Comparison of ENCODE assay signal across 18 cellular contexts in the genomic region with DNA sequence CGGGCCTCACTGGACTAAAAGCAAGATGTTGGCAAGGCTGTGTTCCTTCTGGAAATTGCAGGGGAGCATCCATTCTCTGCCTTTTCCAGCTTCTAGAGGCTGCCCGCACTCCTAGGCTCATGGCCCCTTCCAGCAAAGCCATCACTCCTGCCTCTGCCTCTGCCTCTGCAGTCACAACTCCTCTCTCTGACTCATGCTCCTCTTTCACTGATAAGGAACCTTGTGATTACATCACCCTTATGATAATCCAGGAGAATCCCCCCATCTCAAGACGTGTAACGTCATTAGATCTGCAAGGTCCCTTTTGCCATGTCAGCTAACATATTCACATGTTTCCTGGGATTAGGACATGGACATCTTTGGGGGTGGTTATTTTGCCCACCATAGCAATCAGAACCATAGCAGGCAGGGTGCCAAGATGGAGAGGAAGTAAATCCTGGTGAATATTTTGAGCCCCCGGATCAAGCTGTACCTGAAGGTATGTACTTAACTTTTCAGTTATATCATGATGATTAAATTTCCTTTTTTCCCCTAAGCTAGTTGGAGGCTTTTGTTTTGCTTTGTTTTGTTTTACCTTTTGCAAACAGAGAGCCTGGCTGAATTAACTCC.
DNase-seq lines count a peak whose midpoint lies in the region; ATAC-seq and TF ChIP-seq lines count a peak whose summit lies in the region.
"Had no signal": no experiment of that assay in that cellular context is flagged by ENCODE, and none has a peak within 500 bp of the region (broad histone marks: within the 10 kb centered on the region; RNA-seq: fewer than 3 reads in every experiment).

No MANE protein-coding gene starts in this region.

- H3K9me2 ChIP-seq in hepatocyte (replicated peaks; ENCODE audit: insufficient read depth), result no peaks in the 10 kb centered on the region

- H3K4me3 ChIP-seq in SJCRH30 (no peak overlapping the region), hepatocyte (no peak overlapping the region), stomach (no peak overlapping the region)
- H3K4me3 ChIP-seq: heart right ventricle had no signal

- intact Hi-C loops in stomach (cut with DNase I; ENCODE audit: low total_unique reads), result no loop called here

- DNase-seq in HFFc6, result no peak
- no peak for DNase-seq in SJCRH30
- DNase-seq in hepatocyte (ENCODE audit: low spot score), result no peak
- no peak for DNase-seq in stomach
- DNase-seq in osteocyte (ENCODE audit: extremely low spot score, unreplicated experiment), result no peak
- no peak for DNase-seq in T-helper 1 cell
- no peak for DNase-seq in HuH-7 (ENCODE audit: low spot score)
- DNase-seq: activated CD4-positive, alpha-beta T cell treated with anti-CD3 and anti-CD28 coated beads, Interleukin-2, amount 50 U/mL, for 1 hour; cerebellar nuclear complex; DMS153; heart right ventricle; NCI-H2107; stimulated activated naive B cell treated with anti-CD40 and anti-IgM and Interleukin-4, amounts not matched to agents 10 μg/mL and 1 μg/mL and 100 μg/mL, for 72 hours; T1000 had no signal

- H3K4me2 ChIP-seq in hepatocyte, result no peak overlapping the region

- ATAC-seq in HG03045 (IDR thresholded peaks at IDR 0.05; ENCODE audit: unreplicated experiment), result no peak

- no peak for TF ChIP-seq POLR2A in stomach (IDR thresholded peaks at IDR 0.05)

- H3K9me3 ChIP-seq in SJCRH30 (replicated peaks) (no peaks in the 10 kb centered on the region), hepatocyte (ENCODE audit: low read depth) (no peaks in the 10 kb centered on the region), stomach (peaks cover 0 to 5% (median 0%) of the 10 kb centered on the region in 4 donors)

- H3K27me3 Mint-ChIP-seq in HFFc6 (ENCODE audit: insufficient read depth) (peaks cover 5% of the 10 kb centered on the region; the same call in 1 of the 2 replicates), osteocyte (ENCODE audit: unreplicated experiment) (no peaks in the 10 kb centered on the region)

- H3K4me3 Mint-ChIP-seq in HFFc6 (peak overlapping the region; percentile 34; the same call in 1 of the 2 replicates), osteocyte (ENCODE audit: unreplicated experiment) (no peak overlapping the region)
- H3K4me3 Mint-ChIP-seq: activated naive CD8-positive, alpha-beta T cell treated with anti-CD3 and anti-CD28 coated beads, Interleukin-2, amount 50 U/mL, for 24 hours; activated T-cell treated with anti-CD3 and anti-CD28 coated beads, Interleukin-2, amount 50 U/mL, for 4 hours; B cell; stimulated activated naive B cell treated with anti-CD40 and anti-IgM and Interleukin-4, amounts not matched to agents 10 μg/mL and 1 μg/mL and 100 μg/mL, for 72 hours had no signal

- H3K27ac ChIP-seq in SJCRH30 (peak overlapping the region; percentile 51), hepatocyte (peak overlapping the region; percentile 0), stomach (peak overlapping the region in 4 of 5 donors; percentile 89 to 91 (median 90))

- no peaks in the 10 kb centered on the region for H3K79me2 ChIP-seq in hepatocyte

- WGBS in hepatocyte (ENCODE audit: low lambda C conversion rate, missing lambda C conversion rate), result 82% methylated on average over 5 of the region's 5 CpGs
- 75 to 87% (median 79%) methylated on average over 5 of the region's 5 CpGs for WGBS in stomach, 5 donors

- no peaks in the 10 kb centered on the region for H4K20me1 ChIP-seq in hepatocyte (ENCODE audit: insufficient read depth, poor library complexity, severe bottlenecking)

- H2AFZ ChIP-seq in hepatocyte, result no peak overlapping the region

- TF ChIP-seq CTCF in HFFc6 (IDR thresholded peaks at IDR 0.05), result no peak
- TF ChIP-seq CTCF in hepatocyte (IDR thresholded peaks at IDR 0.05; ENCODE audit: poor library complexity), result no peak
- no peak for TF ChIP-seq CTCF in stomach (IDR thresholded peaks at IDR 0.05)
- TF ChIP-seq CTCF in osteocyte (IDR thresholded peaks at IDR 0.05), result no peak

- peaks cover 41% of the 10 kb centered on the region for H3K4me1 ChIP-seq in SJCRH30
- H3K4me1 ChIP-seq in hepatocyte (ENCODE audit: insufficient read depth), result peaks cover 16% of the 10 kb centered on the region
- peaks cover 44 to 84% (median 70%) of the 10 kb centered on the region in 4 donors for H3K4me1 ChIP-seq in stomach

- H3K36me3 ChIP-seq in SJCRH30 (no peaks in the 10 kb centered on the region), hepatocyte (replicated peaks; ENCODE audit: insufficient read depth, low read depth) (no peaks in the 10 kb centered on the region), stomach (no peaks in the 10 kb centered on the region)
- H3K36me3 ChIP-seq: heart right ventricle had no signal

- peaks cover 44% of the 10 kb centered on the region for H3K4me1 Mint-ChIP-seq in HFFc6 (ENCODE audit: low read depth)
- H3K4me1 Mint-ChIP-seq in osteocyte (ENCODE audit: unreplicated experiment), result peaks cover 31% of the 10 kb centered on the region
- H3K4me1 Mint-ChIP-seq: B cell had no signal

- no peaks in the 10 kb centered on the region for H3K27me3 ChIP-seq in SJCRH30
- H3K27me3 ChIP-seq in hepatocyte, result no peaks in the 10 kb centered on the region
- H3K27me3 ChIP-seq in stomach, result no peaks in the 10 kb centered on the region
- H3K27me3 ChIP-seq: heart right ventricle had no signal

- peaks cover 7% of the 10 kb centered on the region; the same call in 1 of the 2 replicates for H3K36me3 Mint-ChIP-seq in HFFc6 (ENCODE audit: low read depth)
- no peaks in the 10 kb centered on the region for H3K36me3 Mint-ChIP-seq in osteocyte (ENCODE audit: unreplicated experiment)

- no peak for TF ChIP-seq EP300 in stomach (IDR thresholded peaks at IDR 0.05)

- H3K27ac Mint-ChIP-seq in HFFc6 (peak overlapping the region; percentile 49), osteocyte (ENCODE audit: unreplicated experiment) (no peak overlapping the region)
- H3K27ac Mint-ChIP-seq: activated naive CD8-positive, alpha-beta T cell treated with anti-CD3 and anti-CD28 coated beads, Interleukin-2, amount 50 U/mL, for 24 hours; B cell; stimulated activated naive B cell treated with anti-CD40 and anti-IgM and Interleukin-4, amounts not matched to agents 10 μg/mL and 1 μg/mL and 100 μg/mL, for 72 hours had no signal

- H3K9me3 Mint-ChIP-seq in HFFc6 (peaks cover 18% of the 10 kb centered on the region), osteocyte (ENCODE audit: unreplicated experiment) (no peaks in the 10 kb centered on the region)
- H3K9me3 Mint-ChIP-seq: activated naive CD8-positive, alpha-beta T cell treated with anti-CD3 and anti-CD28 coated beads, Interleukin-2, amount 50 U/mL, for 24 hours; activated T-cell treated with anti-CD3 and anti-CD28 coated beads, Interleukin-2, amount 50 U/mL, for 4 hours; stimulated activated naive B cell treated with anti-CD40 and anti-IgM and Interleukin-4, amounts not matched to agents 10 μg/mL and 1 μg/mL and 100 μg/mL, for 72 hours had no signal

Comparison
In these comparisons a context has a peak if more than half of its experiments do, and no peak if none do; other contexts are left out.
1. H3K27ac ChIP-seq: peak in every context shown above with its lines; median percentile 90 in stomach; 51 in SJCRH30; 0 in hepatocyte.